1 cellular context compared by ENCODE assay signal in genomic region chr10:79446451-79447020, GRCh38.
TF ChIP-seq lines count a peak whose summit lies in the region.

No MANE protein-coding gene starts in this region.

TF ChIP-seq in HepG2, 621 proteins besides CTCF, POLR2A, EP300 and RAD21 (continued from another document):
- TF ChIP-seq ZNF281 (CRISPR knock-in tag; IDR thresholded peaks at IDR 0.05; ENCODE audit: borderline replicate concordance) (no peak), ZNF790 (CRISPR knock-in tag; IDR thresholded peaks at IDR 0.05; ENCODE audit: borderline replicate concordance) (no peak), ZNF335 (CRISPR knock-in tag; IDR thresholded peaks at IDR 0.05) (no peak), ZNF343 (CRISPR knock-in tag; IDR thresholded peaks at IDR 0.05) (no peak), ZNF282 (IDR thresholded peaks at IDR 0.05; ENCODE audit: partially characterized antibody) (no peak), ZNF850 (CRISPR knock-in tag; conservative IDR thresholded peaks at IDR 0.05) (no peak), SETDB1 (CRISPR knock-in tag; IDR thresholded peaks at IDR 0.05; ENCODE audit: borderline replicate concordance) (no peak), DMTF1 (CRISPR knock-in tag; IDR thresholded peaks at IDR 0.05) (no peak), ATM (IDR thresholded peaks at IDR 0.05; ENCODE audit: borderline replicate concordance) (no peak), HNF4G (IDR thresholded peaks at IDR 0.05; ENCODE audit: borderline replicate concordance, low read depth, low read length) (no peak), HNF4G (CRISPR knock-in tag; IDR thresholded peaks at IDR 0.05; ENCODE audit: borderline replicate concordance, low read depth) (no peak), NFATC3 (CRISPR knock-in tag; IDR thresholded peaks at IDR 0.05) (no peak), CBFB (CRISPR knock-in tag; IDR thresholded peaks at IDR 0.05) (no peak), JUN (CRISPR knock-in tag; IDR thresholded peaks at IDR 0.05) (no peak), HMGXB3 (CRISPR knock-in tag; IDR thresholded peaks at IDR 0.05; ENCODE audit: borderline replicate concordance) (no peak), ATF3 (CRISPR knock-in tag; IDR thresholded peaks at IDR 0.05) (no peak), ZMYM3 (CRISPR knock-in tag; IDR thresholded peaks at IDR 0.05) (0 out of 2 replicates have a peak, but pooled peaks have one; percentile 25), ZBTB37 (CRISPR knock-in tag; IDR thresholded peaks at IDR 0.05) (no peak), CREB1 (IDR thresholded peaks at IDR 0.05) (no peak), CREB1 (CRISPR knock-in tag; IDR thresholded peaks at IDR 0.05) (no peak), HHEX (CRISPR knock-in tag; IDR thresholded peaks at IDR 0.05) (no peak), ATF7-NPFF (CRISPR knock-in tag; IDR thresholded peaks at IDR 0.05; ENCODE audit: low read depth) (no peak), PAXIP1 (CRISPR knock-in tag; conservative IDR thresholded peaks at IDR 0.05) (no peak), ZNF382 (CRISPR knock-in tag; IDR thresholded peaks at IDR 0.05; ENCODE audit: borderline replicate concordance) (no peak), SP5 (CRISPR knock-in tag; IDR thresholded peaks at IDR 0.05; ENCODE audit: borderline replicate concordance, low read depth) (no peak), SRSF1 (optimal IDR thresholded peaks at IDR 0.05; ENCODE audit: low read depth, low read length) (peak; percentile 29), LCORL (IDR thresholded peaks at IDR 0.05) (no peak), LCORL (CRISPR knock-in tag; IDR thresholded peaks at IDR 0.05) (no peak), TEAD3 (CRISPR knock-in tag; optimal IDR thresholded peaks at IDR 0.05; ENCODE audit: borderline replicate concordance) (no peak), MAF1 (CRISPR knock-in tag; IDR thresholded peaks at IDR 0.05; ENCODE audit: borderline replicate concordance) (no peak), TFDP2 (CRISPR knock-in tag; IDR thresholded peaks at IDR 0.05) (no peak), NCOA5 (CRISPR knock-in tag; IDR thresholded peaks at IDR 0.05) (no peak)
